23 cellular contexts compared by ENCODE assay signal in genomic region chr1:104945406-104945805, GRCh38.
DNase-seq lines count a peak whose midpoint lies in the region; ATAC-seq and TF ChIP-seq lines count a peak whose summit lies in the region.
"Had no signal": no experiment of that assay in that cellular context is flagged by ENCODE, and none has a peak within 500 bp of the region (broad histone marks: within the 10 kb centered on the region; RNA-seq: fewer than 3 reads in every experiment).

No MANE protein-coding gene starts in this region.

- H2AFZ ChIP-seq in OCI-LY7 (ENCODE audit: low read length), result peak overlapping the region; percentile 68; the same call in 1 of the 2 replicates
- H2AFZ ChIP-seq in SU-DHL-6 (ENCODE audit: low read depth, low read length, severe bottlenecking), result peak overlapping the region; percentile 14
- no peak overlapping the region for H2AFZ ChIP-seq in MM.1S (ENCODE audit: low read length)

- no peak overlapping the region for H3K4me2 ChIP-seq in OCI-LY7 (ENCODE audit: low read length)
- H3K4me2 ChIP-seq in SU-DHL-6 (ENCODE audit: low read depth, low read length, poor library complexity, severe bottlenecking), result no peak overlapping the region
- H3K4me2 ChIP-seq in MM.1S (ENCODE audit: low read depth, low read length), result no peak overlapping the region
- H3K4me2 ChIP-seq: A549; BLaER1 treated with 17β-estradiol and CSF1 and Interleukin-3, amounts not matched to agents 10 nM and 100 nM had no signal

- intact Hi-C loops in OCI-LY7 (cut with micrococcal nuclease; ENCODE audit: unreplicated experiment), result no loop called here

- DNase-seq in COLO829 (ENCODE audit: low spot score) (peak; percentile 13), OCI-LY7 (ENCODE audit: low spot score) (no peak), foreskin melanocyte (peak; percentile 86), Kasumi-1 (lab: John Stamatoyannopoulos, UW) (no peak), MM.1S (no peak)
- DNase-seq: AML-193; CD4-positive, alpha-beta T cell; CD8-positive, alpha-beta T cell; COR-L47; DMS 273 treated with DMSO at 0.1 percent for 48 hours; DMS153; DMS53; DMS79; DND-41; EL; GDM1 had no signal

- H3K79me2 ChIP-seq in OCI-LY7 (ENCODE audit: insufficient read depth, low read depth, low read length), result no peaks in the 10 kb centered on the region
- no peaks in the 10 kb centered on the region for H3K79me2 ChIP-seq in SU-DHL-6 (ENCODE audit: insufficient read depth, low read length)
- H3K79me2 ChIP-seq in MM.1S (ENCODE audit: low read length), result no peaks in the 10 kb centered on the region

- CTCF ChIA-PET in OCI-LY7 (lab: Charles Lee; ENCODE audit: unreplicated experiment), result no interaction called here

- H3K9ac ChIP-seq in SU-DHL-6 (ENCODE audit: low read length) (no peak overlapping the region), MM.1S (ENCODE audit: low read length) (no peak overlapping the region)
- H3K9ac ChIP-seq: BLaER1 treated with 17β-estradiol and CSF1 and Interleukin-3, amounts not matched to agents 10 nM and 100 nM had no signal

- no peak for ATAC-seq in HG02798 (IDR thresholded peaks at IDR 0.05; ENCODE audit: poor library complexity, unreplicated experiment)
- ATAC-seq: A549; CD8-positive, alpha-beta T cell; GM12878 had no signal

- no peaks in the 10 kb centered on the region for H3K9me2 ChIP-seq in OCI-LY7 (ENCODE audit: insufficient read depth, low read length)
- H3K9me2 ChIP-seq in SU-DHL-6 (replicated peaks; ENCODE audit: insufficient read depth, low read length), result no peaks in the 10 kb centered on the region
- H3K9me2 ChIP-seq in MM.1S (replicated peaks; ENCODE audit: insufficient read depth, low read length), result no peaks in the 10 kb centered on the region

- H4K20me1 ChIP-seq in OCI-LY7 (ENCODE audit: insufficient read depth, low read length), result no peaks in the 10 kb centered on the region
- no peaks in the 10 kb centered on the region for H4K20me1 ChIP-seq in SU-DHL-6 (ENCODE audit: low read depth, low read length)
- H4K20me1 ChIP-seq in MM.1S (ENCODE audit: insufficient read depth, low read length), result no peaks in the 10 kb centered on the region
- H4K20me1 ChIP-seq: BLaER1 treated with 17β-estradiol and CSF1 and Interleukin-3, amounts not matched to agents 10 nM and 100 nM had no signal

- H3K9me3 ChIP-seq in OCI-LY7 (ENCODE audit: low read length) (no peaks in the 10 kb centered on the region), SU-DHL-6 (ENCODE audit: insufficient read depth, low read length) (0 out of 2 replicates have a peak, but pooled peaks cover 4% of the 10 kb centered on the region), MM.1S (replicated peaks; ENCODE audit: insufficient read depth, low read length) (no peaks in the 10 kb centered on the region)
- H3K9me3 ChIP-seq: A549 had no signal

- H3K4me1 ChIP-seq in OCI-LY7 (ENCODE audit: insufficient read depth, low read length, poor library complexity, severe bottlenecking) (no peaks in the 10 kb centered on the region), MM.1S (ENCODE audit: low read length) (no peaks in the 10 kb centered on the region)
- H3K4me1 ChIP-seq: A549; BLaER1 treated with 17β-estradiol and CSF1 and Interleukin-3, amounts not matched to agents 10 nM and 100 nM had no signal

- no peaks in the 10 kb centered on the region for H3K36me3 ChIP-seq in OCI-LY7 (ENCODE audit: insufficient read depth, low read length)
- 0 out of 2 replicates have a peak, but pooled peaks cover 2% of the 10 kb centered on the region for H3K36me3 ChIP-seq in SU-DHL-6 (ENCODE audit: low read length)
- H3K36me3 ChIP-seq in MM.1S (replicated peaks; ENCODE audit: insufficient read depth, low read length), result no peaks in the 10 kb centered on the region

- no peaks in the 10 kb centered on the region for H3F3A ChIP-seq in SU-DHL-6 (ENCODE audit: insufficient read depth)
- no peaks in the 10 kb centered on the region for H3F3A ChIP-seq in MM.1S (ENCODE audit: insufficient read depth, low read length)

- H3K27ac ChIP-seq in OCI-LY7 (ENCODE audit: low read depth, low read length, poor library complexity, severe bottlenecking), result no peak overlapping the region
- H3K27ac ChIP-seq in SU-DHL-6 (ENCODE audit: low read depth, low read length), result no peak overlapping the region
- no peak overlapping the region for H3K27ac ChIP-seq in MM.1S (ENCODE audit: low read length)
- H3K27ac ChIP-seq: 22Rv1; A549; BLaER1 treated with 17β-estradiol and CSF1 and Interleukin-3, amounts not matched to agents 10 nM and 100 nM; C4-2B had no signal

- TF ChIP-seq CTCF in OCI-LY7 (conservative IDR thresholded peaks at IDR 0.05; ENCODE audit: low read length) (no peak), SU-DHL-6 (IDR thresholded peaks at IDR 0.05; ENCODE audit: insufficient read depth, low read length, poor library complexity, severe bottlenecking) (no peak), MM.1S (IDR thresholded peaks at IDR 0.05; ENCODE audit: low read length) (no peak)

- H3K27me3 ChIP-seq in SU-DHL-6 (ENCODE audit: low read length) (no peaks in the 10 kb centered on the region), MM.1S (replicated peaks; ENCODE audit: insufficient read depth, low read length) (no peaks in the 10 kb centered on the region)
- H3K27me3 ChIP-seq: BLaER1 treated with 17β-estradiol and CSF1 and Interleukin-3, amounts not matched to agents 10 nM and 100 nM had no signal

- POLR2A ChIA-PET in OCI-LY7 (lab: Charles Lee), result no interaction called here

- H3K4me3 ChIP-seq in OCI-LY7 (ENCODE audit: low read depth, low read length, poor library complexity, severe bottlenecking) (no peak overlapping the region), SU-DHL-6 (ENCODE audit: insufficient read depth, low read length, poor library complexity, severe bottlenecking) (no peak overlapping the region), MM.1S (ENCODE audit: low read length) (no peak overlapping the region)
- H3K4me3 ChIP-seq: A549; BLaER1 treated with 17β-estradiol and CSF1 and Interleukin-3, amounts not matched to agents 10 nM and 100 nM; GM12878 had no signal

- no TSS peak for BruUV-seq in OCI-LY7 (replicated peaks; lab: Mats Ljungman, UMichigan)

Comparison
In these comparisons a context has a peak if more than half of its experiments do, and no peak if none do; other contexts are left out.
1. DNase-seq: peak in COLO829 (single experiment) and foreskin melanocyte (single experiment); none in OCI-LY7 (single experiment), Kasumi-1 (0 of 2) and MM.1S (single experiment).